In genomic region chr3:195425849-195426248, GRCh38 we compare ENCODE assay signal across 1 cellular context.
TF ChIP-seq lines count a peak whose summit lies in the region.

No MANE protein-coding gene starts in this region.

TF ChIP-seq in GM12878, 131 proteins besides CTCF, POLR2A, EP300 and RAD21:
- no peak for TF ChIP-seq NRF1 (conservative IDR thresholded peaks at IDR 0.05; ENCODE audit: low read depth, low read length)
- no peak for TF ChIP-seq CHD1 (IDR thresholded peaks at IDR 0.05; ENCODE audit: low read depth, low read length)
